In genomic region chr13:27251166-27252088, GRCh38 we compare ENCODE assay signal across 8 cellular contexts. TPM values are rescaled to one million over a fixed set of nuclear protein-coding genes. Genes with fewer than 3 reads are reported as not detected.
DNase-seq lines count a peak whose midpoint lies in the region; ATAC-seq and TF ChIP-seq lines count a peak whose summit lies in the region.

RPL21 (plus strand) TSS chr13:27251558; CDS start chr13:27253777, 2,219 bp downstream.

- peak within 1 kb of the TSS; percentile 78 for H3K4me3 ChIP-seq in NB4 (ENCODE audit: low read depth, low read length)

- peaks cover 38% of the 10 kb centered on the region for H3K36me3 Mint-ChIP-seq in HFFc6 (ENCODE audit: low read depth)
- H3K36me3 Mint-ChIP-seq in activated naive CD4-positive, alpha-beta T cell treated with anti-CD3 and anti-CD28 coated beads, Interleukin-2, amount 50 U/mL, for 72 hours = peaks cover 43 to 44% of the 10 kb centered on the region in 2 donors

- ATAC-seq in activated naive CD4-positive, alpha-beta T cell treated with anti-CD3 and anti-CD28 coated beads, Interleukin-2, amount 50 U/mL, for 72 hours = peak; percentile 97

- H3K4me1 Mint-ChIP-seq in HFFc6 (ENCODE audit: low read depth) = peaks cover 38% of the 10 kb centered on the region

- TF ChIP-seq CTCF in HFFc6 (IDR thresholded peaks at IDR 0.05) (no peak), NB4 (IDR thresholded peaks at IDR 0.05; ENCODE audit: low read depth, low read length) (no peak)

- no peaks in the 10 kb centered on the region for H3K9me3 Mint-ChIP-seq in HFFc6
- H3K9me3 Mint-ChIP-seq in activated naive CD4-positive, alpha-beta T cell treated with anti-CD3 and anti-CD28 coated beads, Interleukin-2, amount 50 U/mL, for 72 hours = no peaks in the 10 kb centered on the region

- peak; percentile 91 for TF ChIP-seq POLR2A in NB4 (IDR thresholded peaks at IDR 0.05; ENCODE audit: extremely low read depth, insufficient read length)

- no peaks in the 10 kb centered on the region for H3K27me3 Mint-ChIP-seq in HFFc6 (ENCODE audit: insufficient read depth)

- DNase-seq in GM04504 (ENCODE audit: low read depth) (peak; percentile 93), HFFc6 (peak; percentile 90), NB4 (ENCODE audit: low read depth) (peak; percentile 99), SKM-1 (lab: John Stamatoyannopoulos, UW; ENCODE audit: unreplicated experiment) (peak; percentile 84), glomerular endothelial cell (ENCODE audit: extremely low read depth, low read depth, low spot score) (peak; percentile 91), occipital lobe (lab: John Stamatoyannopoulos, UW) (peak; percentile 89)
- peak; percentile 90 to 92 for DNase-seq in activated naive CD4-positive, alpha-beta T cell treated with anti-CD3 and anti-CD28 coated beads, Interleukin-2, amount 50 U/mL, for 72 hours (ENCODE audit: low spot score in 2 of 2)

- peak within 1 kb of the TSS; percentile 91 for H3K27ac ChIP-seq in temporal lobe (ENCODE audit: low read depth, low read length)

- peak within 1 kb of the TSS; percentile 98 for H3K4me3 Mint-ChIP-seq in HFFc6

- peak within 1 kb of the TSS; percentile 100 for H3K27ac Mint-ChIP-seq in HFFc6
- peak within 1 kb of the TSS; percentile 100 for H3K27ac Mint-ChIP-seq in activated naive CD4-positive, alpha-beta T cell treated with anti-CD3 and anti-CD28 coated beads, Interleukin-2, amount 50 U/mL, for 72 hours

RNA-seq across cellular contexts. Expression of gene RPL21, which starts in this region (rescaled TPM):
- total RNA-seq in HFFc6 (2021; fragmentation: NEBNext Ultra II Directional; extraction: Animal tissue kit (Norgen Biotek cat#: 25700)) = 1,000 to 10,000 TPM in 1 of 6 experiments, 100 to 1,000 TPM in 5; 752 to 1,001 (median 859) TPM
- 1,000 to 10,000 TPM; 1,438 to 1,746 TPM for total RNA-seq in activated naive CD4-positive, alpha-beta T cell treated with anti-CD3 and anti-CD28 coated beads, Interleukin-2, amount 50 U/mL, for 72 hours
- total RNA-seq in glomerular endothelial cell = 406 and 862 TPM in 2 replicates
- 1,031 TPM for total RNA-seq in occipital lobe
- 865 TPM for total RNA-seq in temporal lobe

Comparison
In these comparisons a context has a peak if more than half of its experiments do, and no peak if none do; other contexts are left out.
1. Peak in every context shown above with its lines: DNase-seq, ATAC-seq, H3K4me3 ChIP-seq and H3K27ac ChIP-seq.